ENCODE assay signal across 11 cellular contexts in the genomic region with DNA sequence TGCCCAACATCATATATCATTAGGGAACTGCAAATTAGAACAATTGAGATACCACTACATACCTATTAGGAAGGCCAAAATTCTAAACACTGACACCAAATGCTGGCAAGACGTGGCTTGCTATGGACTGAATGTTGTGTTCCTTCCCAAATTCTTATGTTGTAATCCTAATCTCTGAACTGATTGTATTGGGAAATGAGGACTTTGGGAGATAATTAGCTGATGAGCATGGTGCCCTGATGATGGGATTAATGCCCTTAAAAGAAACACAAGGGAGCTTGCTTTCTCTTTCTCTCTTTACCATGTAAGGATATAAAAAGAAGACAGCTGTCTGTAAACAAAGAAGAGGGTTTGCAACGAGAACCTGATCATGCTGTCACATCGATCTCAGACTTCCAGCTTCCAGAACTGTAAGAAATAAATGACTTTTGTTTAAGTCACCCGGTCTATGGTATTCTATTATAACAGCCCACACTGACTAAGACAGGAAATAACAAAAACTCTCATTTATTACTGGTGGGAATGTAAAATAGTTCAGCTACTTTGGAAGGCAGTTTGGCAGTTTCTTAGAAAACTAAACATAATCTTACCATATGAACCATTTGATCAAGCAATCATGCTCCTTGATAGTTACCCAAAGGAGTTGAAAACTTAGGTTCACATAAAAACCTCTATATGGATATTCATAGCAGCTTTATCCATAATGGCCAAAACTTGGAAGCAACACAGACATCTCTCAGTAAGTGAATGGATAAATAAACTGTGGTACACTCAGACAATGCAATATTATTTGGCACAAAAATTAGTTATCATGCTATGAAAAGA.
DNase-seq lines count a peak whose midpoint lies in the region; ATAC-seq and TF ChIP-seq lines count a peak whose summit lies in the region.
"Had no signal": no experiment of that assay in that cellular context is flagged by ENCODE, and none has a peak within 500 bp of the region (broad histone marks: within the 10 kb centered on the region; RNA-seq: fewer than 3 reads in every experiment).

No MANE protein-coding gene starts in this region.

- intact Hi-C loops in lower leg skin (cut with DNase I; ENCODE audit: low total_unique reads) (no loop called here), mucosa of descending colon (cut with DNase I, micrococcal nuclease) (no loop called here)

- no peaks in the 10 kb centered on the region for H3K4me1 ChIP-seq in CD4-positive, CD25-positive, alpha-beta regulatory T cell (ENCODE audit: control insufficient read depth, insufficient read depth, low read length, poor library complexity, severe bottlenecking)
- no peaks in the 10 kb centered on the region for H3K4me1 ChIP-seq in mucosa of descending colon (ENCODE audit: low read depth)

- peak overlapping the region; percentile 16 for H3K4me3 ChIP-seq in CD4-positive, CD25-positive, alpha-beta regulatory T cell (ENCODE audit: low read depth, low read length)
- H3K4me3 ChIP-seq in fibroblast of pulmonary artery (replicated peaks; ENCODE audit: low read depth, low read length) (no peak overlapping the region), lower leg skin (ENCODE audit: low read depth, poor library complexity, severe bottlenecking) (no peak overlapping the region), mucosa of descending colon (no peak overlapping the region)
- H3K4me3 ChIP-seq: sigmoid colon had no signal

- no peak for TF ChIP-seq CTCF in fibroblast of pulmonary artery (IDR thresholded peaks at IDR 0.05; ENCODE audit: low read length, missing control alignments)
- TF ChIP-seq CTCF in lower leg skin (IDR thresholded peaks at IDR 0.05): no peak
- no peak for TF ChIP-seq CTCF in mucosa of descending colon (IDR thresholded peaks at IDR 0.05)

- no peaks in the 10 kb centered on the region for H3K27me3 ChIP-seq in CD4-positive, CD25-positive, alpha-beta regulatory T cell (ENCODE audit: control insufficient read depth, insufficient read depth, low read length)
- H3K27me3 ChIP-seq: sigmoid colon had no signal

- peaks cover 0 to 6% of the 10 kb centered on the region in 2 experiments for H3K9me3 ChIP-seq in CD4-positive, CD25-positive, alpha-beta regulatory T cell (ENCODE audit: control insufficient read depth in 2 of 2, low read length in 2 of 2)
- no peaks in the 10 kb centered on the region for H3K9me3 ChIP-seq in T-helper 17 cell (ENCODE audit: control insufficient read depth, low read length, poor library complexity, severe bottlenecking)
- peaks cover 11% of the 10 kb centered on the region for H3K9me3 ChIP-seq in mucosa of descending colon

- H3K27ac ChIP-seq in CD4-positive, CD25-positive, alpha-beta regulatory T cell (ENCODE audit: insufficient read depth, low read length, poor library complexity, severe bottlenecking): no peak overlapping the region
- H3K27ac ChIP-seq: sigmoid colon had no signal

- peaks cover 0 to 20% (median 9%) of the 10 kb centered on the region in 4 donors for H3K4me1 Mint-ChIP-seq in CD4-positive, CD25-positive, alpha-beta regulatory T cell
- H3K4me1 Mint-ChIP-seq in T-helper 17 cell: peaks cover 13% of the 10 kb centered on the region
- H3K4me1 Mint-ChIP-seq: nephron had no signal

- H3K27ac Mint-ChIP-seq in CD4-positive, CD25-positive, alpha-beta regulatory T cell: no peak overlapping the region
- H3K27ac Mint-ChIP-seq in T-helper 17 cell: peak overlapping the region; percentile 34
- H3K27ac Mint-ChIP-seq: nephron had no signal

- TF ChIP-seq POLR2A in lower leg skin (IDR thresholded peaks at IDR 0.05): no peak

- H3K27me3 Mint-ChIP-seq in CD4-positive, CD25-positive, alpha-beta regulatory T cell: no peaks in the 10 kb centered on the region
- H3K27me3 Mint-ChIP-seq in T-helper 17 cell: no peaks in the 10 kb centered on the region

- H3K36me3 Mint-ChIP-seq in CD4-positive, CD25-positive, alpha-beta regulatory T cell: no peaks in the 10 kb centered on the region
- H3K36me3 Mint-ChIP-seq in T-helper 17 cell (ENCODE audit: low read depth): no peaks in the 10 kb centered on the region

- no peak overlapping the region for H3K4me3 Mint-ChIP-seq in CD4-positive, CD25-positive, alpha-beta regulatory T cell
- H3K4me3 Mint-ChIP-seq in T-helper 17 cell: peak overlapping the region; percentile 5
- H3K4me3 Mint-ChIP-seq: nephron had no signal

- H3K36me3 ChIP-seq in CD4-positive, CD25-positive, alpha-beta regulatory T cell (ENCODE audit: control insufficient read depth, insufficient read depth, low read length): no peaks in the 10 kb centered on the region
- no peaks in the 10 kb centered on the region for H3K36me3 ChIP-seq in mucosa of descending colon (ENCODE audit: low read depth)
- H3K36me3 ChIP-seq: sigmoid colon had no signal

- H3K9me3 Mint-ChIP-seq in CD4-positive, CD25-positive, alpha-beta regulatory T cell: peaks cover 0 to 19% (median 3%) of the 10 kb centered on the region in 7 donors

- no peak for DNase-seq in CD4-positive, CD25-positive, alpha-beta regulatory T cell
- DNase-seq in EL (peak; percentile 23), T-helper 17 cell (no peak), fibroblast of pulmonary artery (ENCODE audit: low read depth) (peak; percentile 26), lower leg skin (ENCODE audit: low spot score in 2 of 2) (no peak), mucosa of descending colon (no peak)
- DNase-seq: left cardiac atrium, NCI-H1417, sigmoid colon had no signal

- 69 to 74% methylated on average over 4 of the region's 4 CpGs for WGBS in lower leg skin, 2 donors

- no peak for ATAC-seq in CD4-positive, CD25-positive, alpha-beta regulatory T cell (ENCODE audit: low read depth in 2 of 2)
- ATAC-seq in T-helper 17 cell (no peak), mucosa of descending colon (no peak), HG02763 (IDR thresholded peaks at IDR 0.05; ENCODE audit: unreplicated experiment) (no peak)
- ATAC-seq: left cardiac atrium had no signal

Comparison
In these comparisons a context has a peak if more than half of its experiments do, and no peak if none do; other contexts are left out.
1. DNase-seq: peak in EL (single experiment) and fibroblast of pulmonary artery (single experiment); none in CD4-positive, CD25-positive, alpha-beta regulatory T cell (0 of 3), T-helper 17 cell (0 of 3), lower leg skin (0 of 2) and mucosa of descending colon (0 of 3).